17 cellular contexts compared by ENCODE assay signal in genomic region chr1:94580367-94581115, GRCh38. TPM values are rescaled to one million over a fixed set of nuclear protein-coding genes. Genes with fewer than 3 reads are reported as not detected.
A peak's percentile ranks its signal among the peaks of the same experiment; 100 is the strongest.
DNase-seq lines count a peak whose midpoint lies in the region; TF ChIP-seq lines count a peak whose summit lies in the region.
"Had no signal": no experiment of that assay in that cellular context is flagged by ENCODE, and none has a peak within 500 bp of the region (broad histone marks: within the 10 kb centered on the region; RNA-seq: fewer than 3 reads in every experiment).

No MANE protein-coding gene starts in this region.

- DNase-seq in GM03348 (ENCODE audit: low spot score) (peak; percentile 52), RWPE1 (ENCODE audit: low spot score) (no peak), epithelial cell of esophagus (ENCODE audit: low read depth) (peak; percentile 26), CD14-positive monocyte (ENCODE audit: low spot score) (no peak), erythroblast (lab: John Stamatoyannopoulos, UW) (no peak), midbrain (lab: John Stamatoyannopoulos, UW) (no peak), KG1 (lab: John Stamatoyannopoulos, UW) (no peak)
- DNase-seq: activated B cell treated with CpG ODN at 0.5 μM for 24 hours; activated CD8-positive, alpha-beta memory T cell treated with anti-CD3 and anti-CD28 coated beads, Interleukin-2, amount 50 U/mL, for 4 hours; C1 segment of cervical spinal cord; NCI-H2171 treated with DMSO at 0.1 percent for 48 hours; stimulated activated naive CD8-positive, alpha-beta T cell treated with anti-CD3 and anti-CD28 coated beads, Interleukin-15, amount 100 ng/mL, for 72 hours had no signal

- peaks cover 0 to 4% of the 10 kb centered on the region in 2 donors for H3K36me3 Mint-ChIP-seq in CD14-positive monocyte
- H3K36me3 Mint-ChIP-seq: activated naive CD4-positive, alpha-beta T cell treated with anti-CD3 and anti-CD28 coated beads, Interleukin-2, amount 50 U/mL, for 24 hours had no signal

- peaks cover 20 to 49% (median 33%) of the 10 kb centered on the region in 7 donors for H3K9me3 Mint-ChIP-seq in CD14-positive monocyte

- H3K4me1 Mint-ChIP-seq in CD14-positive monocyte = peaks cover 2% of the 10 kb centered on the region
- H3K4me1 Mint-ChIP-seq: activated B cell treated with CpG ODN at 0.5 μM for 24 hours; activated naive CD4-positive, alpha-beta T cell treated with anti-CD3 and anti-CD28 coated beads, Interleukin-2, amount 50 U/mL, for 24 hours; stimulated activated naive CD8-positive, alpha-beta T cell treated with anti-CD3 and anti-CD28 coated beads, Interleukin-15, amount 100 ng/mL, for 72 hours had no signal

- intact Hi-C loops in CD14-positive monocyte (cut with micrococcal nuclease) = no loop called here

- H3K4me3 Mint-ChIP-seq in CD14-positive monocyte = no peak overlapping the region
- H3K4me3 Mint-ChIP-seq: activated B cell treated with CpG ODN at 0.5 μM for 24 hours; activated naive CD4-positive, alpha-beta T cell treated with anti-CD3 and anti-CD28 coated beads, Interleukin-2, amount 50 U/mL, for 24 hours; stimulated activated naive CD8-positive, alpha-beta T cell treated with anti-CD3 and anti-CD28 coated beads, Interleukin-15, amount 100 ng/mL, for 72 hours had no signal

- POLR2A ChIA-PET in RWPE1 (lab: Yijun Ruan, JAX; ENCODE audit: low non-redundant PET) = no interaction called here

- peaks cover 5% of the 10 kb centered on the region for H3K4me1 ChIP-seq in parathyroid adenoma

- H3K27ac ChIP-seq in RWPE1 (peak overlapping the region; percentile 90), parathyroid adenoma (peak overlapping the region; percentile 63)
- H3K27ac ChIP-seq: HL-60, right atrium auricular region had no signal

- no peaks in the 10 kb centered on the region for H3K36me3 ChIP-seq in parathyroid adenoma (ENCODE audit: control insufficient read depth, insufficient read depth, low read length)
- H3K36me3 ChIP-seq: right atrium auricular region had no signal

- H3K4me3 ChIP-seq in epithelial cell of esophagus (ENCODE audit: low read length) (no peak overlapping the region), parathyroid adenoma (ENCODE audit: low read depth, low read length) (no peak overlapping the region)
- H3K4me3 ChIP-seq: coronary artery, right atrium auricular region had no signal

- no peaks in the 10 kb centered on the region for H3K9me3 ChIP-seq in parathyroid adenoma (ENCODE audit: control insufficient read depth, low read length)

- H2AFZ ChIP-seq in parathyroid adenoma = peak overlapping the region; percentile 74

- H3K27me3 ChIP-seq in parathyroid adenoma (ENCODE audit: control insufficient read depth, insufficient read depth, low read length) = no peaks in the 10 kb centered on the region
- H3K27me3 ChIP-seq: right atrium auricular region had no signal

- no peak overlapping the region for H3K27ac Mint-ChIP-seq in CD14-positive monocyte
- H3K27ac Mint-ChIP-seq: activated B cell treated with CpG ODN at 0.5 μM for 24 hours; activated naive CD4-positive, alpha-beta T cell treated with anti-CD3 and anti-CD28 coated beads, Interleukin-2, amount 50 U/mL, for 24 hours; stimulated activated naive CD8-positive, alpha-beta T cell treated with anti-CD3 and anti-CD28 coated beads, Interleukin-15, amount 100 ng/mL, for 72 hours had no signal

- TF ChIP-seq CTCF in RWPE1 (conservative IDR thresholded peaks at IDR 0.05; ENCODE audit: low read depth) (no peak), epithelial cell of esophagus (IDR thresholded peaks at IDR 0.05; ENCODE audit: insufficient read depth, low read depth, low read length, missing control alignments) (no peak), parathyroid adenoma (IDR thresholded peaks at IDR 0.05) (no peak), CD14-positive monocyte (IDR thresholded peaks at IDR 0.05) (no peak)

- no peak for TF ChIP-seq POLR2A in erythroblast (IDR thresholded peaks at IDR 0.05; ENCODE audit: low read length)

- no peak overlapping the region for H3K9ac ChIP-seq in parathyroid adenoma

- no peaks in the 10 kb centered on the region for H3K79me2 ChIP-seq in parathyroid adenoma

- no peak overlapping the region for H3K4me2 ChIP-seq in parathyroid adenoma (ENCODE audit: low read length)

- CTCF ChIA-PET in RWPE1 (lab: Yijun Ruan, JAX) = no interaction called here

- peaks cover 0 to 1% (median 1%) of the 10 kb centered on the region in 3 donors for H3K27me3 Mint-ChIP-seq in CD14-positive monocyte (ENCODE audit: low read depth in 3 of 3)

RNA-seq across cellular contexts. Expression of gene F3, which starts 39.0 kb away (rescaled TPM):
- polyA plus RNA-seq in CD14-positive monocyte = under 1 TPM; 0.29 to 0.77 TPM

Comparison
In these comparisons a context has a peak if more than half of its experiments do, and no peak if none do; other contexts are left out.
1. DNase-seq: peak in GM03348 (single experiment) and epithelial cell of esophagus (single experiment); none in RWPE1 (single experiment), CD14-positive monocyte (single experiment), erythroblast (0 of 2), midbrain (single experiment) and KG1 (single experiment).